ENCODE assay signal across 27 cellular contexts in the genomic region with DNA sequence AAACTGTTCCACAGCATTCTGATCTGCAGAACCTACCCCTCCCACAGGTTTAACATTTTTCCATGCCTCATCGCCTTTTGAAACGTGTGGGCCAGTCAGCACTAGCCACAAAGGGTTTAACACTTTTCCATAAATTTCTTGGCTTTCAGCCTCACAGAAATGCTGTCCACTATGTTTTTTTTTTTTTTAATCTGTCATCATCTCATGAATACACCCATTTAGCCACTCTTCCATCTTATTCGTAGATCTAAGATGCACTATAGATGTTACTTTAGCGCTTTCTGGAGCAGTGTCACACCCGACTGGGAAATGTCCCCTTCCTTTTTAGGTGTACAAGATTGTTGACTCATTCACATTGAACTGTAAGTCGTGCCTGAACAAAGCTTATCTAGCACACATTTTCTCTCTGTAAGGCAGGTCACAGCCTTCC.
DNase-seq lines count a peak whose midpoint lies in the region; ATAC-seq, FAIRE-seq and TF ChIP-seq lines count a peak whose summit lies in the region.
"Had no signal": no experiment of that assay in that cellular context is flagged by ENCODE, and none has a peak within 500 bp of the region (broad histone marks: within the 10 kb centered on the region; RNA-seq: fewer than 3 reads in every experiment).

No MANE protein-coding gene starts in this region.

- TF ChIP-seq CTCF in Caco-2 (IDR thresholded peaks at IDR 0.05; ENCODE audit: insufficient read depth in 1 of 2, low read depth in 1 of 2, low read length in 1 of 2, severe bottlenecking in 1 of 2, unreplicated experiment in 1 of 2) (no peak), astrocyte (IDR thresholded peaks at IDR 0.05; ENCODE audit: insufficient read depth, low read depth, low read length) (no peak), GM23338 (conservative IDR thresholded peaks at IDR 0.05; ENCODE audit: low read depth in 2 of 2) (no peak)

- H3K27me3 Mint-ChIP-seq in Caco-2 (ENCODE audit: insufficient read depth, unreplicated experiment) (no peaks in the 10 kb centered on the region), astrocyte (ENCODE audit: low read depth, unreplicated experiment) (no peaks in the 10 kb centered on the region), GM23338 (ENCODE audit: insufficient read depth, low read depth, poor library complexity) (peaks cover 2% of the 10 kb centered on the region)
- H3K27me3 Mint-ChIP-seq: activated CD4-positive, alpha-beta memory T cell treated with anti-CD3 and anti-CD28 coated beads, Interleukin-2, amount 10 ng/mL, durations not matched to agents 7 days and 5 days; stimulated activated naive B cell treated with anti-CD40 and anti-IgM and Interleukin-4, amounts not matched to agents 10 μg/mL and 1 μg/mL and 100 μg/mL, for 72 hours had no signal

- H3K27ac Mint-ChIP-seq in Caco-2 (ENCODE audit: unreplicated experiment) (peak overlapping the region; percentile 57), astrocyte (ENCODE audit: unreplicated experiment) (peak overlapping the region; percentile 71), GM23338 (no peak overlapping the region)
- H3K27ac Mint-ChIP-seq in stimulated activated effector memory CD8-positive, alpha-beta T cell treated with anti-CD3 and anti-CD28 coated beads, Interleukin-12 subunit alpha, Interleukin-12 subunit beta, amount 100 ng/mL, for 72 hours: no peak overlapping the region
- H3K27ac Mint-ChIP-seq: activated CD4-positive, alpha-beta memory T cell treated with anti-CD3 and anti-CD28 coated beads, Interleukin-2, amount 10 ng/mL, durations not matched to agents 7 days and 5 days; stimulated activated naive B cell treated with anti-CD40 and anti-IgM and Interleukin-4, amounts not matched to agents 10 μg/mL and 1 μg/mL and 100 μg/mL, for 72 hours had no signal

- H3K9ac ChIP-seq in astrocyte (ENCODE audit: low read length): no peak overlapping the region
- H3K9ac ChIP-seq: KMS-11 had no signal

- intact Hi-C loops in Caco-2 (cut with micrococcal nuclease; ENCODE audit: unreplicated experiment): no loop called here

- no peak for DNase-seq in Caco-2
- peak; percentile 25 for DNase-seq in HPDE6-E6E7 (ENCODE audit: extremely low spot score)
- no peak for DNase-seq in astrocyte (ENCODE audit: low read depth)
- peak; percentile 62 for DNase-seq in kidney glomerular epithelial cell (lab: John Stamatoyannopoulos, UW)
- DNase-seq in GM23338 (ENCODE audit: low spot score): no peak
- DNase-seq in HK-2 (ENCODE audit: unreplicated experiment): no peak
- no peak for DNase-seq in stimulated activated effector memory CD8-positive, alpha-beta T cell treated with anti-CD3 and anti-CD28 coated beads, Interleukin-12 subunit alpha, Interleukin-12 subunit beta, amount 100 ng/mL, for 72 hours (ENCODE audit: low spot score in 2 of 2)
- no peak for DNase-seq in ecto neural progenitor cell (ENCODE audit: low spot score)
- DNase-seq: activated CD4-positive, alpha-beta memory T cell treated with anti-CD3 and anti-CD28 coated beads, Interleukin-2, amount 10 ng/mL, durations not matched to agents 7 days and 5 days; activated gamma-delta T cell; cortex of kidney; DMS 273 treated with DMSO at 0.1 percent for 48 hours; GF-D8; heart right ventricle; mucosa of descending colon; NCI-H526 treated with DMSO at 0.1 percent for 48 hours; SHP77 treated with DMSO at 0.1 percent for 48 hours; stimulated activated CD4-positive, alpha-beta T cell treated with anti-CD3 and anti-CD28 coated beads, Interleukin-2, amount 100 ng/mL, for 24 hours; stimulated activated naive B cell treated with anti-CD40 and anti-IgM and Interleukin-4, amounts not matched to agents 10 μg/mL and 1 μg/mL and 100 μg/mL, for 72 hours; SW 1271; tibial artery had no signal

- no peaks in the 10 kb centered on the region for H3K4me1 ChIP-seq in Caco-2
- H3K4me1 ChIP-seq in astrocyte (ENCODE audit: insufficient read depth, low read length): peaks cover 5% of the 10 kb centered on the region
- no peaks in the 10 kb centered on the region for H3K4me1 ChIP-seq in GM23338 (ENCODE audit: insufficient read depth)
- H3K4me1 ChIP-seq: HAP-1, heart right ventricle, tibial artery had no signal

- H3K36me3 ChIP-seq in Caco-2 (ENCODE audit: control insufficient read depth, insufficient read depth, low read length) (no peaks in the 10 kb centered on the region), astrocyte (ENCODE audit: insufficient read depth, low read length) (no peaks in the 10 kb centered on the region), GM23338 (ENCODE audit: insufficient read depth) (no peaks in the 10 kb centered on the region)
- H3K36me3 ChIP-seq: HAP-1, tibial artery had no signal

- ATAC-seq in GM23338: no peak
- ATAC-seq in stimulated activated effector memory CD8-positive, alpha-beta T cell treated with anti-CD3 and anti-CD28 coated beads, Interleukin-12 subunit alpha, Interleukin-12 subunit beta, amount 100 ng/mL, for 72 hours: no peak
- ATAC-seq: activated CD4-positive, CD25-positive, alpha-beta regulatory T cell treated with anti-CD3 and anti-CD28 coated beads, Interleukin-2, amount 50 U/mL, for 24 hours; heart right ventricle; mucosa of descending colon; stimulated activated naive B cell treated with anti-CD40 and anti-IgM and Interleukin-4, amounts not matched to agents 10 μg/mL and 1 μg/mL and 100 μg/mL, for 72 hours had no signal

- H3K4me2 ChIP-seq in astrocyte (ENCODE audit: low read length) (no peak overlapping the region), GM23338 (no peak overlapping the region)
- H3K4me2 ChIP-seq: KMS-11 had no signal

- H3K9me3 Mint-ChIP-seq in Caco-2 (ENCODE audit: unreplicated experiment) (no peaks in the 10 kb centered on the region), astrocyte (ENCODE audit: unreplicated experiment) (no peaks in the 10 kb centered on the region), GM23338 (no peaks in the 10 kb centered on the region)
- no peaks in the 10 kb centered on the region for H3K9me3 Mint-ChIP-seq in stimulated activated effector memory CD8-positive, alpha-beta T cell treated with anti-CD3 and anti-CD28 coated beads, Interleukin-12 subunit alpha, Interleukin-12 subunit beta, amount 100 ng/mL, for 72 hours
- H3K9me3 Mint-ChIP-seq: activated CD4-positive, alpha-beta memory T cell treated with anti-CD3 and anti-CD28 coated beads, Interleukin-2, amount 10 ng/mL, durations not matched to agents 7 days and 5 days; neural crest cell; stimulated activated naive B cell treated with anti-CD40 and anti-IgM and Interleukin-4, amounts not matched to agents 10 μg/mL and 1 μg/mL and 100 μg/mL, for 72 hours had no signal

- no peaks in the 10 kb centered on the region for H3K9me3 ChIP-seq in Caco-2
- no peaks in the 10 kb centered on the region for H3K9me3 ChIP-seq in astrocyte (ENCODE audit: insufficient read depth, low read depth, low read length)
- H3K9me3 ChIP-seq: HAP-1, heart right ventricle, mucosa of descending colon, tibial artery had no signal

- H3K4me1 Mint-ChIP-seq in Caco-2 (ENCODE audit: low read depth, unreplicated experiment) (peaks cover 7% of the 10 kb centered on the region), astrocyte (ENCODE audit: low read depth, unreplicated experiment) (peaks cover 39% of the 10 kb centered on the region), GM23338 (0 out of 3 replicates have a peak, but pooled peaks cover 2% of the 10 kb centered on the region)
- H3K4me1 Mint-ChIP-seq in stimulated activated effector memory CD8-positive, alpha-beta T cell treated with anti-CD3 and anti-CD28 coated beads, Interleukin-12 subunit alpha, Interleukin-12 subunit beta, amount 100 ng/mL, for 72 hours: peaks cover 14% of the 10 kb centered on the region

- H3K4me3 ChIP-seq in Caco-2 (ENCODE audit: low read depth, low read length) (no peak overlapping the region), astrocyte (ENCODE audit: insufficient read depth, low read depth, low read length) (no peak overlapping the region), GM23338 (no peak overlapping the region)
- H3K4me3 ChIP-seq: HAP-1, heart right ventricle, mucosa of descending colon, skin epidermis, tibial artery had no signal

- no TSS peak for BruUV-seq in Caco-2 (replicated peaks; lab: Mats Ljungman, UMichigan)

- H3K79me2 ChIP-seq in astrocyte (ENCODE audit: insufficient read depth, low read length) (no peaks in the 10 kb centered on the region), GM23338 (replicated peaks; ENCODE audit: insufficient read depth) (no peaks in the 10 kb centered on the region)

- H3K4me3 Mint-ChIP-seq in Caco-2 (ENCODE audit: unreplicated experiment): no peak overlapping the region
- no peak overlapping the region for H3K4me3 Mint-ChIP-seq in astrocyte (ENCODE audit: unreplicated experiment)
- H3K4me3 Mint-ChIP-seq in GM23338: no peak overlapping the region
- H3K4me3 Mint-ChIP-seq in stimulated activated effector memory CD8-positive, alpha-beta T cell treated with anti-CD3 and anti-CD28 coated beads, Interleukin-12 subunit alpha, Interleukin-12 subunit beta, amount 100 ng/mL, for 72 hours: no peak overlapping the region
- H3K4me3 Mint-ChIP-seq: activated CD4-positive, alpha-beta memory T cell treated with anti-CD3 and anti-CD28 coated beads, Interleukin-2, amount 10 ng/mL, durations not matched to agents 7 days and 5 days; neural crest cell; stimulated activated naive B cell treated with anti-CD40 and anti-IgM and Interleukin-4, amounts not matched to agents 10 μg/mL and 1 μg/mL and 100 μg/mL, for 72 hours had no signal

- no peak for FAIRE-seq in astrocyte (lab: Jason Lieb, UNC)
- FAIRE-seq: endometrium had no signal

- POLR2A ChIA-PET in Caco-2 (lab: Charles Lee): no interaction called here

- no peak overlapping the region for H2AFZ ChIP-seq in astrocyte (ENCODE audit: low read depth, low read length)
- H2AFZ ChIP-seq in GM23338: no peak overlapping the region

- no peaks in the 10 kb centered on the region for H3K27me3 ChIP-seq in Caco-2 (replicated peaks; ENCODE audit: control insufficient read depth, insufficient read depth, low read length)
- no peaks in the 10 kb centered on the region for H3K27me3 ChIP-seq in astrocyte (ENCODE audit: insufficient read depth, low read length)
- H3K27me3 ChIP-seq in GM23338 (ENCODE audit: insufficient read depth): no peaks in the 10 kb centered on the region
- H3K27me3 ChIP-seq: heart right ventricle had no signal

- H3K27ac ChIP-seq in astrocyte (ENCODE audit: low read depth, low read length) (no peak overlapping the region), GM23338 (ENCODE audit: low read depth) (no peak overlapping the region)
- H3K27ac ChIP-seq: heart right ventricle, KMS-11, skin epidermis, tibial artery had no signal

- H3K36me3 Mint-ChIP-seq in Caco-2 (ENCODE audit: insufficient read depth, unreplicated experiment): no peaks in the 10 kb centered on the region
- H3K36me3 Mint-ChIP-seq in astrocyte (ENCODE audit: low read depth, unreplicated experiment): no peaks in the 10 kb centered on the region
- H3K36me3 Mint-ChIP-seq in GM23338 (ENCODE audit: low read depth): no peaks in the 10 kb centered on the region
- H3K36me3 Mint-ChIP-seq in stimulated activated effector memory CD8-positive, alpha-beta T cell treated with anti-CD3 and anti-CD28 coated beads, Interleukin-12 subunit alpha, Interleukin-12 subunit beta, amount 100 ng/mL, for 72 hours: no peaks in the 10 kb centered on the region

- CTCF ChIA-PET in Caco-2 (lab: Charles Lee): no interaction called here

- H3F3A ChIP-seq in GM23338 (replicated peaks; ENCODE audit: low read depth): no peaks in the 10 kb centered on the region

- H3K9me2 ChIP-seq in GM23338 (ENCODE audit: insufficient read depth): no peaks in the 10 kb centered on the region

- H4K20me1 ChIP-seq in astrocyte (ENCODE audit: insufficient read depth, low read length) (no peaks in the 10 kb centered on the region), GM23338 (replicated peaks; ENCODE audit: insufficient read depth) (no peaks in the 10 kb centered on the region)

Comparison
In these comparisons a context has a peak if more than half of its experiments do, and no peak if none do; other contexts are left out.
1. DNase-seq: peak in HPDE6-E6E7 (single experiment) and kidney glomerular epithelial cell (single experiment); none in Caco-2 (0 of 2), astrocyte (single experiment), GM23338 (single experiment), HK-2 (single experiment), stimulated activated effector memory CD8-positive, alpha-beta T cell treated with anti-CD3 and anti-CD28 coated beads, Interleukin-12 subunit alpha, Interleukin-12 subunit beta, amount 100 ng/mL, for 72 hours (0 of 2) and ecto neural progenitor cell (single experiment).
2. H3K27ac Mint-ChIP-seq: peak in Caco-2 (single experiment) and astrocyte (single experiment); none in GM23338 (single experiment) and stimulated activated effector memory CD8-positive, alpha-beta T cell treated with anti-CD3 and anti-CD28 coated beads, Interleukin-12 subunit alpha, Interleukin-12 subunit beta, amount 100 ng/mL, for 72 hours (single experiment).